8 cellular contexts compared by ENCODE assay signal in the genomic region with DNA sequence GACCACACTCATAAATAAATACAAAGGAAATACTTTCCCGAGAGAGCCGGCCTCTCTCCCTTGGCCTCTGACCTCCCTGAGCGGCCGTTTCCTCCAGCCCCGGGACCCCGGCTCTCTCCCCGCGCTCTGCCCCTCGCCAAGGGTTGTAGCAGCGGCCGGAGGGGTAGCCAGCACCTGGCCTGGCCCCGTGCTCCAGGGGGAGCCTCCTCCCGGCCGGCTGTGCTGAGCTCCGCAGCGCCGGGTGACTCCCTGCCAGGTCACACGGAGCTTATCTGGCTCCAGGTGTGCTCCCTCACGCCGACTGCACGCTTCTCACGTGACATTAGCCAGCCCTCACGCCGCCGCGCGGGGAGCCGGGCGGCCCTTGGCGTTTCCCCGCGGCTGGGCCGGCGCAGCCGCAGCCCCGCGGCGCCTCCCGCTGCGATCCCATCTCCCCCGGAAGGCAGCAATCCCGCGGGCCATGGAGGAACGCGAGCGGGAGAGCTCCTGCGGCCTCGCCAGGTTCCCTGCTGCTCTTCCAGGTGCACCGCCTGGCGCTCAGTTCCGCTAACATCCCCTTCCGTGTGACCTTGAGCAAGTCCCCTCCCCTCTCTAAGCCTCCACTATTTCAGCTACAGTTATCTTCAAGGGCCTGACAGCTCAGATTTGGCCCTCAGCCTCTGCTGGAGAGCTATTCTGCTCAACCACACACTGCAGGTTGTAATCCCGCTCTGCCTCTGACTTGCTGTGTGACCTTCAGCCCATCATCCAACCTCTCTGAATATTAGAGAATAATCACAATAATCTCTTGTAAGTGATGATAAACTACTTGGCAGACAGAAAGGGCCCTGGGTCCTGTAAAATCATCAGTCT. TPM values are rescaled to one million over a fixed set of nuclear protein-coding genes. Genes with fewer than 3 reads are reported as not detected.
DNase-seq lines count a peak whose midpoint lies in the region; ATAC-seq and TF ChIP-seq lines count a peak whose summit lies in the region.

No MANE protein-coding gene starts in this region.

- intact Hi-C loops in posterior cingulate gyrus (cut with DNase I): no loop called here

- TF ChIP-seq RAD21 in Ishikawa (IDR thresholded peaks at IDR 0.05; ENCODE audit: low read depth): no peak

- DNase-seq in activated naive CD4-positive, alpha-beta T cell (lab: John Stamatoyannopoulos, UW): peak in 3 of 4 experiments; percentile 16 to 33 (median 22)
- DNase-seq in glutamatergic neuron (peak; percentile 53), posterior cingulate gyrus (peak in 6 of 10 donors; percentile 30 to 89 (median 61)), GDM1 (lab: John Stamatoyannopoulos, UW) (no peak)

- H3K9me3 Mint-ChIP-seq in glutamatergic neuron (ENCODE audit: unreplicated experiment): no peaks in the 10 kb centered on the region

- no peak for TF ChIP-seq CTCF in glutamatergic neuron (IDR thresholded peaks at IDR 0.05; ENCODE audit: partially characterized antibody, unreplicated experiment)

- no peak for TF ChIP-seq EP300 in Ishikawa (IDR thresholded peaks at IDR 0.05; ENCODE audit: borderline replicate concordance)

- peak overlapping the region; percentile 93 for H3K4me3 Mint-ChIP-seq in glutamatergic neuron (ENCODE audit: unreplicated experiment)

- TF ChIP-seq POLR2A in GM15510 (IDR thresholded peaks at IDR 0.05; ENCODE audit: borderline replicate concordance, extremely low read depth, insufficient read length) (peak; percentile 76), Raji (IDR thresholded peaks at IDR 0.05; ENCODE audit: insufficient read depth, low read depth, low read length) (peak; percentile 74)

- ATAC-seq in GM18502 (IDR thresholded peaks at IDR 0.05; ENCODE audit: poor library complexity, unreplicated experiment): no peak

- H3K27me3 Mint-ChIP-seq in glutamatergic neuron (ENCODE audit: unreplicated experiment): peaks cover 10% of the 10 kb centered on the region

- no peaks in the 10 kb centered on the region for H3K36me3 Mint-ChIP-seq in glutamatergic neuron (ENCODE audit: unreplicated experiment)

- H3K27ac Mint-ChIP-seq in glutamatergic neuron (ENCODE audit: unreplicated experiment): peak overlapping the region; percentile 42

- peaks cover 18% of the 10 kb centered on the region for H3K4me1 Mint-ChIP-seq in glutamatergic neuron (ENCODE audit: low read depth, unreplicated experiment)

TF ChIP-seq in Ishikawa, 13 proteins besides CTCF, POLR2A, EP300 and RAD21:
- peak; percentile 40 for TF ChIP-seq TEAD4 (IDR thresholded peaks at IDR 0.05)
- TF ChIP-seq CREB1 (IDR thresholded peaks at IDR 0.05; ENCODE audit: low read depth): no peak
- TF ChIP-seq, protein P1, sequence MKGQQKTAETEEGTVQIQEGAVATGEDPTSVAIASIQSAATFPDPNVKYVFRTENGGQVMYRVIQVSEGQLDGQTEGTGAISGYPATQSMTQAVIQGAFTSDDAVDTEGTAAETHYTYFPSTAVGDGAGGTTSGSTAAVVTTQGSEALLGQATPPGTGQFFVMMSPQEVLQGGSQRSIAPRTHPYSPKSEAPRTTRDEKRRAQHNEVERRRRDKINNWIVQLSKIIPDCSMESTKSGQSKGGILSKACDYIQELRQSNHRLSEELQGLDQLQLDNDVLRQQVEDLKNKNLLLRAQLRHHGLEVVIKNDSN (IDR thresholded peaks at IDR 0.05): peak; percentile 91
- no peak for TF ChIP-seq FOXM1 (IDR thresholded peaks at IDR 0.05; ENCODE audit: borderline replicate concordance, low read depth)
- no peak for TF ChIP-seq EGR1 (IDR thresholded peaks at IDR 0.05)
- TF ChIP-seq TAF1 (IDR thresholded peaks at IDR 0.05; ENCODE audit: low read depth): peak; percentile 64; the same call in 1 of the 2 replicates
- peak; percentile 60; the same call in 1 of the 2 replicates for TF ChIP-seq TCF12 (IDR thresholded peaks at IDR 0.05; ENCODE audit: low read depth)
- TF ChIP-seq, protein P2, sequence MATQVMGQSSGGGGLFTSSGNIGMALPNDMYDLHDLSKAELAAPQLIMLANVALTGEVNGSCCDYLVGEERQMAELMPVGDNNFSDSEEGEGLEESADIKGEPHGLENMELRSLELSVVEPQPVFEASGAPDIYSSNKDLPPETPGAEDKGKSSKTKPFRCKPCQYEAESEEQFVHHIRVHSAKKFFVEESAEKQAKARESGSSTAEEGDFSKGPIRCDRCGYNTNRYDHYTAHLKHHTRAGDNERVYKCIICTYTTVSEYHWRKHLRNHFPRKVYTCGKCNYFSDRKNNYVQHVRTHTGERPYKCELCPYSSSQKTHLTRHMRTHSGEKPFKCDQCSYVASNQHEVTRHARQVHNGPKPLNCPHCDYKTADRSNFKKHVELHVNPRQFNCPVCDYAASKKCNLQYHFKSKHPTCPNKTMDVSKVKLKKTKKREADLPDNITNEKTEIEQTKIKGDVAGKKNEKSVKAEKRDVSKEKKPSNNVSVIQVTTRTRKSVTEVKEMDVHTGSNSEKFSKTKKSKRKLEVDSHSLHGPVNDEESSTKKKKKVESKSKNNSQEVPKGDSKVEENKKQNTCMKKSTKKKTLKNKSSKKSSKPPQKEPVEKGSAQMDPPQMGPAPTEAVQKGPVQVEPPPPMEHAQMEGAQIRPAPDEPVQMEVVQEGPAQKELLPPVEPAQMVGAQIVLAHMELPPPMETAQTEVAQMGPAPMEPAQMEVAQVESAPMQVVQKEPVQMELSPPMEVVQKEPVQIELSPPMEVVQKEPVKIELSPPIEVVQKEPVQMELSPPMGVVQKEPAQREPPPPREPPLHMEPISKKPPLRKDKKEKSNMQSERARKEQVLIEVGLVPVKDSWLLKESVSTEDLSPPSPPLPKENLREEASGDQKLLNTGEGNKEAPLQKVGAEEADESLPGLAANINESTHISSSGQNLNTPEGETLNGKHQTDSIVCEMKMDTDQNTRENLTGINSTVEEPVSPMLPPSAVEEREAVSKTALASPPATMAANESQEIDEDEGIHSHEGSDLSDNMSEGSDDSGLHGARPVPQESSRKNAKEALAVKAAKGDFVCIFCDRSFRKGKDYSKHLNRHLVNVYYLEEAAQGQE (IDR thresholded peaks at IDR 0.05; ENCODE audit: low read depth): no peak
- TF ChIP-seq, protein P3, sequence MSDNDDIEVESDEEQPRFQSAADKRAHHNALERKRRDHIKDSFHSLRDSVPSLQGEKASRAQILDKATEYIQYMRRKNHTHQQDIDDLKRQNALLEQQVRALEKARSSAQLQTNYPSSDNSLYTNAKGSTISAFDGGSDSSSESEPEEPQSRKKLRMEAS (IDR thresholded peaks at IDR 0.05): peak; percentile 88
- TF ChIP-seq NFIC (IDR thresholded peaks at IDR 0.05): peak; percentile 59; the same call in 1 of the 2 replicates
- no peak for TF ChIP-seq ZBTB7A (IDR thresholded peaks at IDR 0.05; ENCODE audit: low read depth)
- TF ChIP-seq CEBPB (IDR thresholded peaks at IDR 0.05): no peak
- TF ChIP-seq YY1 (IDR thresholded peaks at IDR 0.05; ENCODE audit: low read depth): peak; percentile 41; the same call in 1 of the 2 replicates
TF ChIP-seq in Ishikawa: peak in this region for 7.

RNA-seq across cellular contexts. Expression of a gene that starts 3.5 kb away (rescaled TPM):
- 465 TPM for total RNA-seq in glutamatergic neuron (ENCODE audit: unreplicated experiment)
